ENCODE assay signal across 31 cellular contexts in genomic region chr14:87018294-87018693, GRCh38.
"Had no signal": no experiment of that assay in that cellular context is flagged by ENCODE, and none has a peak within 500 bp of the region (broad histone marks: within the 10 kb centered on the region; RNA-seq: fewer than 3 reads in every experiment).

No MANE protein-coding gene starts in this region.

- H3K27ac ChIP-seq: body of pancreas, cardiac muscle cell, epithelial cell of prostate, esophagus squamous epithelium, gastrocnemius medialis, heart left ventricle, WERI-Rb-1 had no signal

- H3K36me3 ChIP-seq: cardiac muscle cell, esophagus squamous epithelium, gastrocnemius medialis, heart left ventricle, WERI-Rb-1 had no signal

- ATAC-seq: activated CD4-positive, alpha-beta T cell treated with anti-CD3 and anti-CD28 coated beads for 36 hours; activated CD8-positive, alpha-beta memory T cell treated with anti-CD3 and anti-CD28 coated beads, Interleukin-2, amount 10 ng/mL, durations not matched to agents 7 days and 5 days; activated CD8-positive, alpha-beta T cell treated with anti-CD3 and anti-CD28 coated beads, Interleukin-2, amount 10 ng/mL, durations not matched to agents 7 days and 5 days; activated T-cell treated with anti-CD3 and anti-CD28 coated beads, Interleukin-2, amount 50 U/mL, for 72 hours; body of pancreas; effector memory CD8-positive, alpha-beta T cell; gastrocnemius medialis; heart left ventricle; T-helper 17 cell had no signal

- H3K27me3 ChIP-seq: body of pancreas, cardiac muscle cell, esophagus squamous epithelium, gastrocnemius medialis, heart left ventricle had no signal

- H3K4me1 ChIP-seq: body of pancreas, esophagus squamous epithelium, gastrocnemius medialis, heart left ventricle had no signal

- H3K4me3 ChIP-seq: body of pancreas, cardiac muscle cell, esophagus squamous epithelium, gastrocnemius medialis, heart left ventricle had no signal

- H3K9me3 ChIP-seq: body of pancreas, esophagus squamous epithelium, gastrocnemius medialis, heart left ventricle had no signal

- DNase-seq: activated B cell treated with CpG ODN at 0.5 μM for 24 hours; activated CD4-positive, alpha-beta memory T cell treated with anti-CD3 and anti-CD28 coated beads for 36 hours; activated CD4-positive, alpha-beta T cell treated with anti-CD3 and anti-CD28 coated beads for 36 hours; activated CD4-positive, alpha-beta T cell treated with anti-CD3 and anti-CD28 coated beads, Interleukin-2, amount 10 ng/mL, durations not matched to agents 24 days and 14 days; activated CD4-positive, CD25-positive, alpha-beta regulatory T cell treated with anti-CD3 and anti-CD28 coated beads, Interleukin-2, amount 50 U/mL, for 72 hours; activated CD8-positive, alpha-beta memory T cell treated with anti-CD3 and anti-CD28 coated beads, Interleukin-2, amount 10 ng/mL, durations not matched to agents 7 days and 5 days; activated CD8-positive, alpha-beta memory T cell treated with anti-CD3 and anti-CD28 coated beads, Interleukin-2, amount 50 U/mL, for 4 hours; activated CD8-positive, alpha-beta T cell treated with anti-CD3 and anti-CD28 coated beads, Interleukin-2, amount 10 ng/mL, durations not matched to agents 7 days and 5 days; activated gamma-delta T cell; activated naive CD4-positive, alpha-beta T cell treated with anti-CD3 and anti-CD28 coated beads, Interleukin-2, amount 50 U/mL, for 16 hours; activated naive CD4-positive, alpha-beta T cell treated with Interleukin-2 at 50 U/mL for 16 hours; activated T-cell treated with anti-CD3 and anti-CD28 coated beads, Interleukin-2, amount 50 U/mL, for 24 hours; activated T-cell treated with anti-CD3 and anti-CD28 coated beads, Interleukin-2, amount 50 U/mL, for 72 hours; amniotic stem cell; aorta; body of pancreas; cortex of kidney; dermis blood vessel endothelial cell; effector CD4-positive, alpha-beta T cell; effector memory CD8-positive, alpha-beta T cell; esophagus squamous epithelium; gastrocnemius medialis; glutamatergic neuron; heart left ventricle; hypothalamus; T-helper 1 cell; T-helper 17 cell; T1000; WERI-Rb-1 had no signal
